In the genomic region with DNA sequence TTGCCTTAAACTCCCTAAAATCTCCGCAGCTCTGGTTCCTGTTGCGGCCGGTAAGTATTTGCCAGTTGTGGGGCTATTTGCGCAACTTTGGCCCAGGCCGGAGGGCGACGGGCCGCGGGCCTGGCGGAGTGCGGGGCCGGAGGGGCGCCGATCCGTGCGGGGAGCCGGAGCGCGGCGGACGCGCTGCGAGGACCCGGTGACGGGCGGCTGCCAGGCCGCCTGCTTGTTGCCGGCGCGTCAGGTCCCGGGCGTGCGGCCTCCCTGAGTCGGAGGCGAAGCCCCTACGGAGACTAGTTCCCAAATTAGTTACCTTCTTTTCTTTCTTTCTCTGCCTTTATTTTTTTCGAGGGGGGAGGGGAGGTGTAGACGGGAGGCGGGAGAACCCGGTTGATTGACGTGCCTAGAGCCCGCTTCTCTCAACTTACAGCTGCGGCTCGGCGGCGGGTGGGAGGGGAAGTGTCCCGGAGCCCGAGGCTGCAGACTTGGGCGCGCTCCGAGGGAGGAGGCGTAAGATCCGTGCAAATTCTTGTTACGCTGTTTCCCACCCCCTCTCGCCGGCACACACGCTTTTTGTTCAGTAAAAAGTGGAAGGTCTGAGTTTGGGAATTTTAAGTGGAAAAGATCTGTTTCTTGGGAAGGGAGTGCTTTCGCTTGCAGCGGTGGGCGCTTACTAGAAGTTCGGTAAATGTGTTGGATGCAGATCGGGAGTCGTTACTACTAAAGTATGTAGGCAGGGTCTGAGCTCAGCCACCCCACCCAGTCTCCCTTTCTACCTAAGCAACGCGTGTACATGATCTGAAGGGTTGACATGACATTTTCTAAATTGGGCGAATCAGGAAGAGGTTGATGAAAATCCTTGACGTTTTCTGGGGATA, we compare ENCODE assay signal across 8 cellular contexts. TPM values are rescaled to one million over a fixed set of nuclear protein-coding genes. Genes with fewer than 3 reads are reported as not detected.
DNase-seq lines count a peak whose midpoint lies in the region; ATAC-seq and TF ChIP-seq lines count a peak whose summit lies in the region.

No MANE protein-coding gene starts in this region.

- peaks cover 52% of the 10 kb centered on the region for H3F3A ChIP-seq in PC-9 (ENCODE audit: insufficient read depth, low read depth)

- H3K36me3 ChIP-seq in IMR-90 (ENCODE audit: control insufficient read depth, insufficient read depth, low read length) (no peaks in the 10 kb centered on the region), PC-9 (ENCODE audit: low read depth) (0 out of 2 replicates have a peak, but pooled peaks cover 8% of the 10 kb centered on the region), esophagus (ENCODE audit: control insufficient read depth in 2 of 2, insufficient read depth in 2 of 2, low read length in 1 of 2) (no peaks in the 10 kb centered on the region), mucosa of rectum (ENCODE audit: control insufficient read depth in 2 of 2, insufficient read depth in 2 of 2, low read length in 2 of 2) (no peaks in the 10 kb centered on the region)

- peak overlapping the region; percentile 65 for H4K5ac ChIP-seq in IMR-90 (ENCODE audit: low read depth, low read length)

- H3K4me3 Mint-ChIP-seq in activated T-cell treated with anti-CD3 and anti-CD28 coated beads, Interleukin-2, amount 50 U/mL, for 24 hours: peak overlapping the region; percentile 98

- H3K56ac ChIP-seq in IMR-90 (ENCODE audit: extremely low read depth, insufficient read depth, low read length): peak overlapping the region; percentile 97

- in situ Hi-C loops in IMR-90 (cut with MboI; ENCODE audit: low sequenced_read_pairs): no loop called here

- CTCF ChIA-PET in IMR-90 (lab: Yijun Ruan, JAX) (no interaction called here), PC-9 (lab: Charles Lee) (interaction anchor here (0.6 to 0.7 kb wide), 2 partner anchors 318 to 653 kb away, joined by 3 read pairs; no protein-coding TSS in a partner anchor)

- no peaks in the 10 kb centered on the region for H3K9me2 ChIP-seq in PC-9 (ENCODE audit: insufficient read depth)

- H3K4me1 ChIP-seq in IMR-90 (ENCODE audit: control insufficient read depth, insufficient read depth, low read length) (peaks cover 19% of the 10 kb centered on the region), PC-9 (replicated peaks; ENCODE audit: insufficient read depth) (peaks cover 63% of the 10 kb centered on the region), esophagus (ENCODE audit: control insufficient read depth in 2 of 2, insufficient read depth in 2 of 2, low read length in 1 of 2) (peaks cover 0 to 3% of the 10 kb centered on the region in 2 donors), mucosa of rectum (ENCODE audit: control insufficient read depth in 2 of 2, insufficient read depth in 2 of 2, low read length in 2 of 2) (peaks cover 29 to 30% of the 10 kb centered on the region in 2 donors)

- POLR2A ChIA-PET in IMR-90 (lab: Charles Lee; ENCODE audit: unreplicated experiment): interaction anchor here (0.5 to 0.7 kb wide), 4 partner anchors 15 to 233 kb away, joined by 3 to 9 read pairs (median 4); no protein-coding TSS in a partner anchor
- POLR2A ChIA-PET in PC-9 (lab: Charles Lee; ENCODE audit: unreplicated experiment): interaction anchor here (0.6 to 1.0 kb wide), 5 partner anchors 30 to 215 kb away, joined by 3 to 9 read pairs (median 5); a partner anchor contains a TSS

- peak overlapping the region; percentile 90 for H3K14ac ChIP-seq in IMR-90 (replicated peaks; ENCODE audit: low read depth, low read length)

- peak overlapping the region; percentile 59 for H2AK5ac ChIP-seq in IMR-90 (ENCODE audit: low read depth, low read length)

- H3K27ac ChIP-seq in C4-2B (peak overlapping the region; percentile 97), IMR-90 (ENCODE audit: insufficient read depth, low read length) (peak overlapping the region; percentile 100), PC-9 (peak overlapping the region; percentile 93), esophagus (ENCODE audit: low read depth in 2 of 2, low read length in 1 of 2) (peak overlapping the region; percentile 98 to 99), mucosa of rectum (ENCODE audit: low read depth in 2 of 2, low read length in 2 of 2) (peak overlapping the region; percentile 99 to 100)

- WGBS in IMR-90 (ENCODE audit: extremely low coverage in 2 of 2, insufficient read length in 1 of 2), 2 experiments: 0% methylated on average over 6 of the region's 67 CpGs; no CpG with 5 or more reads in 1 of the 2 experiments
- 0 to 1% methylated on average over 67 of the region's 67 CpGs for WGBS in esophagus, 2 donors

- H2BK20ac ChIP-seq in IMR-90 (ENCODE audit: low read depth, low read length): no peak overlapping the region

- H3K4me2 ChIP-seq in IMR-90 (ENCODE audit: low read depth, low read length) (peak overlapping the region; percentile 100), PC-9 (peak overlapping the region; percentile 82)

- TF ChIP-seq CTCF in C4-2B (conservative IDR thresholded peaks at IDR 0.05) (no peak), GM20000 (IDR thresholded peaks at IDR 0.05; ENCODE audit: extremely low read depth, missing control alignments) (no peak), IMR-90 (conservative IDR thresholded peaks at IDR 0.05; ENCODE audit: low read depth, low read length) (no peak), PC-9 (conservative IDR thresholded peaks at IDR 0.05) (no peak)

- H4K91ac ChIP-seq in IMR-90 (ENCODE audit: insufficient read depth, low read depth, low read length): peak overlapping the region; percentile 86

- no peaks in the 10 kb centered on the region for H3K9me3 Mint-ChIP-seq in activated T-cell treated with anti-CD3 and anti-CD28 coated beads, Interleukin-2, amount 50 U/mL, for 24 hours

- H3K79me2 ChIP-seq in PC-9 (ENCODE audit: low read depth): peaks cover 85% of the 10 kb centered on the region

- H4K20me1 ChIP-seq in IMR-90 (ENCODE audit: insufficient read depth, low read length) (peaks cover 47% of the 10 kb centered on the region), PC-9 (ENCODE audit: insufficient read depth) (peaks cover 33% of the 10 kb centered on the region)

- H3K27me3 ChIP-seq in IMR-90 (ENCODE audit: control insufficient read depth, insufficient read depth, low read length): no peaks in the 10 kb centered on the region
- H3K27me3 ChIP-seq in PC-9 (ENCODE audit: insufficient read depth, low read depth): no peaks in the 10 kb centered on the region
- no peaks in the 10 kb centered on the region for H3K27me3 ChIP-seq in esophagus (ENCODE audit: control insufficient read depth in 1 of 2, insufficient read depth in 2 of 2, low read length in 2 of 2)
- H3K27me3 ChIP-seq in mucosa of rectum (ENCODE audit: control insufficient read depth in 2 of 2, insufficient read depth in 2 of 2, low read length in 2 of 2): no peaks in the 10 kb centered on the region

- H3K4me3 ChIP-seq in IMR-90 (ENCODE audit: insufficient read depth, low read depth, low read length): peak overlapping the region; percentile 87
- H3K4me3 ChIP-seq in PC-9: peak overlapping the region; percentile 61
- peak overlapping the region; percentile 80 to 87 for H3K4me3 ChIP-seq in esophagus (ENCODE audit: low read depth in 1 of 2, low read length in 2 of 2)
- peak overlapping the region; percentile 77 to 88 for H3K4me3 ChIP-seq in mucosa of rectum (ENCODE audit: low read length in 2 of 2)

- peak overlapping the region; percentile 100 for H3K4ac ChIP-seq in IMR-90 (ENCODE audit: low read depth, low read length)

- H3K9ac ChIP-seq in IMR-90 (ENCODE audit: low read depth, low read length) (peak overlapping the region; percentile 99), mucosa of rectum (ENCODE audit: low read depth in 1 of 2, low read length in 2 of 2) (peak overlapping the region; percentile 92 to 98)

- H3K9me1 ChIP-seq in IMR-90 (ENCODE audit: insufficient read depth, low read length): peaks cover 19% of the 10 kb centered on the region

- peaks cover 52% of the 10 kb centered on the region for H3K36me3 Mint-ChIP-seq in activated T-cell treated with anti-CD3 and anti-CD28 coated beads, Interleukin-2, amount 50 U/mL, for 24 hours (ENCODE audit: low read depth)

- H2BK120ac ChIP-seq in IMR-90 (ENCODE audit: low read depth, low read length): peak overlapping the region; percentile 80; the same call in 1 of the 2 replicates

- dilution Hi-C loops in IMR-90 (cut with HindIII; ENCODE audit: low sequenced_read_pairs, unreplicated experiment): no loop called here

- TF ChIP-seq POLR2A in IMR-90 (IDR thresholded peaks at IDR 0.05; ENCODE audit: low read depth, low read length): no peak; the same call in 1 of the 2 replicates

- peak; percentile 48 for ATAC-seq in IMR-90 (ENCODE audit: low read depth)

- peak overlapping the region; percentile 100 for H3K27ac Mint-ChIP-seq in activated T-cell treated with anti-CD3 and anti-CD28 coated beads, Interleukin-2, amount 50 U/mL, for 24 hours

- H3K27me3 Mint-ChIP-seq in activated T-cell treated with anti-CD3 and anti-CD28 coated beads, Interleukin-2, amount 50 U/mL, for 24 hours: no peaks in the 10 kb centered on the region

- peak overlapping the region; percentile 38 for H3K18ac ChIP-seq in IMR-90 (ENCODE audit: low read depth, low read length)

- peak overlapping the region; percentile 96 to 99; a peak in 3 of 4 replicates for H4K8ac ChIP-seq in IMR-90 (ENCODE audit: low read depth in 2 of 2, low read length in 2 of 2)

- H2BK5ac ChIP-seq in IMR-90 (ENCODE audit: low read depth, low read length, poor library complexity, severe bottlenecking): peak overlapping the region; percentile 100

- intact Hi-C loops in IMR-90 (cut with micrococcal nuclease): loop anchor here (2.0 kb wide), 2 partner anchors 132 to 258 kb away; no protein-coding TSS in a partner anchor
- intact Hi-C loops in PC-9 (cut with micrococcal nuclease; ENCODE audit: unreplicated experiment): loop anchor here (2.0 to 10.0 kb wide), 4 partner anchors 200 to 467 kb away; a partner anchor contains a TSS

- no peak for TF ChIP-seq RAD21 in IMR-90 (IDR thresholded peaks at IDR 0.05; ENCODE audit: low read length)

- H2BK15ac ChIP-seq in IMR-90 (ENCODE audit: low read depth, low read length): peak overlapping the region; percentile 0; the same call in 1 of the 3 replicates

- BruUV-seq in IMR-90 (replicated peaks; lab: Mats Ljungman, UMichigan) (TSS peak; percentile 35), PC-9 (replicated peaks; lab: Mats Ljungman, UMichigan) (TSS peak; percentile 44)

- DNase-seq in GM20000 (ENCODE audit: low spot score) (peak; percentile 83), IMR-90 (peak; percentile 83), PC-9 (peak; percentile 77 to 85)
- peak; percentile 86 for DNase-seq in activated T-cell treated with anti-CD3 and anti-CD28 coated beads, Interleukin-2, amount 50 U/mL, for 24 hours
- DNase-seq in stimulated activated CD8-positive, alpha-beta memory T cell treated with anti-CD3 and anti-CD28 coated beads, Interleukin-4, amount 100 ng/mL, for 1 hour (ENCODE audit: low read depth in 2 of 2, low spot score in 1 of 2): peak; percentile 60 to 70

- H2AFZ ChIP-seq in IMR-90 (replicated peaks; ENCODE audit: low read length, poor library complexity) (peak overlapping the region; percentile 97), PC-9 (peak overlapping the region; percentile 93)

- H3K9me3 ChIP-seq in IMR-90 (ENCODE audit: control insufficient read depth, insufficient read depth, low read length): no peaks in the 10 kb centered on the region
- no peaks in the 10 kb centered on the region for H3K9me3 ChIP-seq in PC-9 (ENCODE audit: insufficient read depth, low read depth)
- no peaks in the 10 kb centered on the region for H3K9me3 ChIP-seq in esophagus (ENCODE audit: control insufficient read depth in 2 of 2, insufficient read depth in 1 of 2, low read depth in 1 of 2, low read length in 1 of 2)
- H3K9me3 ChIP-seq in mucosa of rectum (ENCODE audit: control insufficient read depth in 2 of 2, low read length in 2 of 2): no peaks in the 10 kb centered on the region

- peak overlapping the region; percentile 99 for H2AK9ac ChIP-seq in IMR-90 (replicated peaks; ENCODE audit: low read depth, low read length, poor library complexity)

- H3K79me1 ChIP-seq in IMR-90 (ENCODE audit: low read depth in 1 of 2, low read length in 2 of 2): peaks cover 15 to 64% of the 10 kb centered on the region in 2 experiments

- peaks cover 69% of the 10 kb centered on the region for H3K4me1 Mint-ChIP-seq in activated T-cell treated with anti-CD3 and anti-CD28 coated beads, Interleukin-2, amount 50 U/mL, for 24 hours (ENCODE audit: low read depth)

- peak overlapping the region; percentile 77 for H3K23ac ChIP-seq in IMR-90 (ENCODE audit: low read depth, low read length)

RNA-seq across cellular contexts. Expression of a gene that starts 0.6 kb away (rescaled TPM):
- total RNA-seq in IMR-90 (2012; rRNA removed) (37.3 and 63.0 TPM in 2 replicates), PC-9 (2021) (55.4 and 57.2 TPM in 2 replicates)
- polyA plus RNA-seq in IMR-90 (2012; rRNA removed) (13.6 and 19.0 TPM in 2 replicates), esophagus (10 to 100 TPM in 1 of 2 donors, 1 to 10 TPM in 1; 9.5 to 14.4 TPM)
- polyA plus RNA-seq in IMR-90 (2012; cell fraction: cytosol; rRNA removed): 2.8 and 3.1 TPM in 2 replicates
- 4.5 and 27.9 TPM in 2 replicates for polyA plus RNA-seq in IMR-90 (2012; cell fraction: nucleus; rRNA removed; ENCODE audit: low replicate concordance)

RNA-seq across cellular contexts. Expression of a gene that starts 1.5 kb away (rescaled TPM):
- total RNA-seq in IMR-90 (2012; rRNA removed): 4.2 and 6.6 TPM in 2 replicates
- 4.2 and 4.4 TPM in 2 replicates for polyA plus RNA-seq in IMR-90 (2012; rRNA removed)
- 0.94 and 1.2 TPM in 2 replicates for polyA plus RNA-seq in IMR-90 (2012; cell fraction: cytosol; rRNA removed)
- polyA plus RNA-seq in IMR-90 (2012; cell fraction: nucleus; rRNA removed; ENCODE audit: low replicate concordance): 5.3 and 16.5 TPM in 2 replicates
- total RNA-seq in PC-9 (2021): 18.6 and 22.9 TPM in 2 replicates
- polyA plus RNA-seq in esophagus: 1 to 10 TPM; 1.7 to 2.7 TPM

RNA-seq across cellular contexts. Expression of a gene that starts 35.4 kb away (rescaled TPM):
- total RNA-seq in IMR-90 (2012; rRNA removed): 18.9 and 19.7 TPM in 2 replicates
- 18.4 and 20.0 TPM in 2 replicates for polyA plus RNA-seq in IMR-90 (2012; rRNA removed)
- 7.7 and 22.7 TPM in 2 replicates for polyA plus RNA-seq in IMR-90 (2012; cell fraction: cytosol; rRNA removed)
- polyA plus RNA-seq in IMR-90 (2012; cell fraction: nucleus; rRNA removed; ENCODE audit: low replicate concordance): 11.5 and 11.7 TPM in 2 replicates
- total RNA-seq in PC-9 (2021): 11.0 and 14.3 TPM in 2 replicates
- polyA plus RNA-seq in esophagus: 10 to 100 TPM; 45.4 to 54.8 TPM

RNA-seq across cellular contexts. Expression of a gene that starts 39.8 kb away (rescaled TPM):
- total RNA-seq in IMR-90 (2012; rRNA removed): 0.72 and 1.4 TPM in 2 replicates
- polyA plus RNA-seq in IMR-90 (2012; rRNA removed): 0.14 and 0.21 TPM in 2 replicates
- polyA plus RNA-seq in IMR-90 (2012; cell fraction: cytosol; rRNA removed): 0.03 TPM in 2 replicates
- 0.01 and 0.10 TPM in 2 replicates for polyA plus RNA-seq in IMR-90 (2012; cell fraction: nucleus; rRNA removed; ENCODE audit: low replicate concordance)
- total RNA-seq in PC-9 (2021): 0.60 and 0.72 TPM in 2 replicates
- under 1 TPM; 0.04 to 0.06 TPM for polyA plus RNA-seq in esophagus

RNA-seq across cellular contexts. Expression of a gene that starts 44.6 kb away (rescaled TPM):
- total RNA-seq in IMR-90 (2012; rRNA removed) (0.28 and 0.54 TPM in 2 replicates), PC-9 (2021) (0.35 TPM in 1 of 2 replicates, not detected in the other)
- polyA plus RNA-seq in IMR-90 (2012; rRNA removed) (0.15 and 0.19 TPM in 2 replicates), esophagus (under 1 TPM; 0.26 to 0.71 TPM)
- polyA plus RNA-seq in IMR-90 (2012; cell fraction: cytosol; rRNA removed): 0.08 TPM in 1 of 2 replicates, not detected in the other
- 0.65 TPM in 1 of 2 replicates, not detected in the other for polyA plus RNA-seq in IMR-90 (2012; cell fraction: nucleus; rRNA removed; ENCODE audit: low replicate concordance)

Comparison
In these comparisons a context has a peak if more than half of its experiments do, and no peak if none do; other contexts are left out.
1. Peak in every context shown above with its lines: DNase-seq, ATAC-seq, H3K4me3 ChIP-seq and H3K27ac ChIP-seq.